ENCODE assay signal across 1 cellular context in the genomic region with DNA sequence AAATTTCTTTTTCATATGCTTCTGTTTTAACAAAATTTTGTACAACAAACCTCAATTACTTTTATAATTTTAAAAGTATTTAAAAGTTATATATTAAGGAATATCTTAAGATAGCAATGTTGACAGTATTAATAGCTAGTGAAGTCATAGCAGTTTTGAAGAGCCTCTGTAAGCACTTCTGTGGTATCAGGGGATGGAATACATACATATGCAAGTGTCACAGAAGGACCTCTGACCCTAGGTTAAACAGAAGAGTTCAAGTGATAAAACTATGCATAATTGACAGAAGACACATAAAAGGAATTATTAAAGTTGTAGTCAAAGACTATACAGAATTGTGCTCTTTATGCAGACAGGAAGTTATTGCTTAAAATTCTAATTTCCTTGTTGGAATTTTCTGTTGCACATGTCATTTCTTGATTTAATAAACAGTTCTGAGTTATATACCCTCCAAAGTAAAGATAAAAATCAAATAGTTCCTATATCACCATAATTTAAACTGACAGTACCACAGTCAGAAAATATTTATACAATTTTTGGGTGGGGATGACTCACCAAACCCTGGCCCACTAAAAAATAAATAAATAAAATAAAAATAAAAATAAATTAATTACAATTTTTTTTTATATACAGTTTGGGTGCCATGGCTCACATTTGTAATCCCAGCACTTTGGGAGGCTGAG.
TF ChIP-seq lines count a peak whose summit lies in the region.

No MANE protein-coding gene starts in this region.

TF ChIP-seq in IMR-90, 13 proteins besides CTCF, POLR2A, EP300 and RAD21 (continued from another document):
- TF ChIP-seq, protein P1, sequence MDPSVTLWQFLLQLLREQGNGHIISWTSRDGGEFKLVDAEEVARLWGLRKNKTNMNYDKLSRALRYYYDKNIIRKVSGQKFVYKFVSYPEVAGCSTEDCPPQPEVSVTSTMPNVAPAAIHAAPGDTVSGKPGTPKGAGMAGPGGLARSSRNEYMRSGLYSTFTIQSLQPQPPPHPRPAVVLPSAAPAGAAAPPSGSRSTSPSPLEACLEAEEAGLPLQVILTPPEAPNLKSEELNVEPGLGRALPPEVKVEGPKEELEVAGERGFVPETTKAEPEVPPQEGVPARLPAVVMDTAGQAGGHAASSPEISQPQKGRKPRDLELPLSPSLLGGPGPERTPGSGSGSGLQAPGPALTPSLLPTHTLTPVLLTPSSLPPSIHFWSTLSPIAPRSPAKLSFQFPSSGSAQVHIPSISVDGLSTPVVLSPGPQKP (IDR thresholded peaks at IDR 0.05; ENCODE audit: borderline replicate concordance, low read depth, low read length) = no peak
- TF ChIP-seq NFE2L2 (IDR thresholded peaks at IDR 0.05; ENCODE audit: low read depth, low read length) (no peak), CEBPB (IDR thresholded peaks at IDR 0.05; ENCODE audit: low read depth, low read length) (no peak), RCOR1 (IDR thresholded peaks at IDR 0.05; ENCODE audit: insufficient replicate concordance, low read length) (no peak), MAZ (IDR thresholded peaks at IDR 0.05; ENCODE audit: borderline replicate concordance, low read depth, low read length) (no peak), MXI1 (IDR thresholded peaks at IDR 0.05; ENCODE audit: borderline replicate concordance, low read depth, low read length) (no peak)
- TF ChIP-seq, protein P2, sequence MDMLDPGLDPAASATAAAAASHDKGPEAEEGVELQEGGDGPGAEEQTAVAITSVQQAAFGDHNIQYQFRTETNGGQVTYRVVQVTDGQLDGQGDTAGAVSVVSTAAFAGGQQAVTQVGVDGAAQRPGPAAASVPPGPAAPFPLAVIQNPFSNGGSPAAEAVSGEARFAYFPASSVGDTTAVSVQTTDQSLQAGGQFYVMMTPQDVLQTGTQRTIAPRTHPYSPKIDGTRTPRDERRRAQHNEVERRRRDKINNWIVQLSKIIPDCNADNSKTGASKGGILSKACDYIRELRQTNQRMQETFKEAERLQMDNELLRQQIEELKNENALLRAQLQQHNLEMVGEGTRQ (IDR thresholded peaks at IDR 0.05; ENCODE audit: low read depth, low read length) = no peak
